33 cellular contexts compared by ENCODE assay signal in genomic region chr9:92786298-92786697, GRCh38.
"Had no signal": no experiment of that assay in that cellular context is flagged by ENCODE, and none has a peak within 500 bp of the region (broad histone marks: within the 10 kb centered on the region; RNA-seq: fewer than 3 reads in every experiment).

No MANE protein-coding gene starts in this region.

- H3K36me3 ChIP-seq: MG63 had no signal

- DNase-seq: Karpas-422, Kasumi-1, MG63, MM.1S, NCI-H1048, NCI-H1092, NCI-H1092 treated with DMSO at 0.1 percent for 48 hours, NCI-H1105, NCI-H1105 treated with DMSO at 0.1 percent for 48 hours, NCI-H1417, NCI-H1417 treated with DMSO at 0.1 percent for 48 hours, NCI-H1436, NCI-H1436 treated with DMSO at 0.1 percent for 48 hours, NCI-H146, NCI-H1694, NCI-H1694 treated with DMSO at 0.1 percent for 48 hours, NCI-H187, NCI-H187 treated with DMSO at 0.1 percent for 48 hours, NCI-H1930, NCI-H2029, NCI-H2029 treated with DMSO at 0.1 percent for 48 hours, NCI-H2081, NCI-H2081 treated with DMSO at 0.1 percent for 48 hours, NCI-H2107, NCI-H2171, NCI-H2171 treated with DMSO at 0.1 percent for 48 hours, NCI-H2227 treated with DMSO at 0.1 percent for 48 hours, NCI-H226, NCI-H345, NCI-H446, NCI-H446 treated with DMSO at 0.1 percent for 48 hours, NCI-H510A, NCI-H510A treated with DMSO at 0.1 percent for 48 hours had no signal

- H3K4me3 ChIP-seq: MG63 had no signal

- H3K27me3 ChIP-seq: MG63 had no signal
